Comparison of ENCODE assay signal across 1 cellular context in genomic region chr17:49570540-49571242, GRCh38.
TF ChIP-seq lines count a peak whose summit lies in the region.

No MANE protein-coding gene starts in this region.

TF ChIP-seq in H1, 55 proteins besides CTCF, POLR2A, EP300 and RAD21:
- TF ChIP-seq SRF (IDR thresholded peaks at IDR 0.05; ENCODE audit: low read depth, low read length) (no peak), KDM1A (IDR thresholded peaks at IDR 0.05; ENCODE audit: borderline replicate concordance, low read length) (no peak), TAF7 (optimal IDR thresholded peaks at IDR 0.05; ENCODE audit: borderline replicate concordance, low read depth, low read length) (no peak), TCF12 (IDR thresholded peaks at IDR 0.05; ENCODE audit: low read depth, low read length) (no peak), KDM5A (IDR thresholded peaks at IDR 0.05; ENCODE audit: low read length) (no peak)
